In the genomic region with DNA sequence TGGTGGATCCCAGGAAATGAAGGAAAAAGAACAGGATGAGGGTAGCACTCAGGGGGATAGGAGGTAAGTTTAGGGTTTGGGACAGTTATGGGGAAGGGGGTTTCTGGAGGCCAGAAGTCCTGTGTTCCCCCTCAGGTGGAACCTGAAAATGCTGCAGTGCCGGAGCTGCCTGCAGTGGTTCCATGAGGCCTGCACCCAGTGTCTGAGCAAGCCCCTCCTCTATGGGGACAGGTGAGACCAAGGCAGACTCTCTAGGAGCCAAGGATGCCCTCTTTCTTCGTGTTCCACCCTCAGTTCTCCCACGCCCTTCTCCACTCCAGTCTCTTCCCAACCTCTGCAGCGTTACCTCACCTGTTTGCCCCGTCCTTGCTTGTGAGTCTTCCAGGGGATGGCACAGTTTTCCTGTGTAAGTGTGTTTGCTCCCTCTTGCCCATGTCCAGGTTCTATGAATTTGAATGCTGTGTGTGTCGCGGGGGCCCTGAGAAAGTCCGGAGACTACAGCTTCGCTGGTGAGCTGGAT, we compare ENCODE assay signal across 12 cellular contexts. TPM values are rescaled to one million over a fixed set of nuclear protein-coding genes. Genes with fewer than 3 reads are reported as not detected.
DNase-seq lines count a peak whose midpoint lies in the region; ATAC-seq, FAIRE-seq and TF ChIP-seq lines count a peak whose summit lies in the region.
"Had no signal": no experiment of that assay in that cellular context is flagged by ENCODE, and none has a peak within 500 bp of the region (broad histone marks: within the 10 kb centered on the region; RNA-seq: fewer than 3 reads in every experiment).

No MANE protein-coding gene starts in this region.

- peaks cover 11 to 36% of the 10 kb centered on the region in 2 experiments for H3K79me2 ChIP-seq in H1 (ENCODE audit: control insufficient read depth in 1 of 2, insufficient read depth in 2 of 2, low read length in 2 of 2)

- no peak overlapping the region for H2BK15ac ChIP-seq in H1 (ENCODE audit: low read length)

- H3K27ac Mint-ChIP-seq in activated CD4-positive, alpha-beta T cell treated with anti-CD3 and anti-CD28 coated beads, Interleukin-2, amount 10 ng/mL, durations not matched to agents 7 days and 5 days, result peak overlapping the region; percentile 75
- H3K27ac Mint-ChIP-seq in T-helper 17 cell (peak overlapping the region; percentile 100), osteocyte (ENCODE audit: unreplicated experiment) (peak overlapping the region; percentile 45)

- no peak overlapping the region for H3K23ac ChIP-seq in H1 (ENCODE audit: insufficient read length)

- no peak overlapping the region for H2BK12ac ChIP-seq in H1 (ENCODE audit: low read depth, low read length)

- no peak overlapping the region for H2BK20ac ChIP-seq in H1 (ENCODE audit: low read length)

- H3K27me3 Mint-ChIP-seq in activated CD4-positive, alpha-beta T cell treated with anti-CD3 and anti-CD28 coated beads, Interleukin-2, amount 10 ng/mL, durations not matched to agents 7 days and 5 days, result no peaks in the 10 kb centered on the region
- H3K27me3 Mint-ChIP-seq in T-helper 17 cell (no peaks in the 10 kb centered on the region), osteocyte (ENCODE audit: unreplicated experiment) (no peaks in the 10 kb centered on the region)

- TF ChIP-seq CTCF in H1 (IDR thresholded peaks at IDR 0.05; ENCODE audit: control extremely low read depth in 1 of 3, insufficient read depth in 1 of 3, low read depth in 1 of 3, low read length in 3 of 3), result no peak
- TF ChIP-seq CTCF in osteocyte (IDR thresholded peaks at IDR 0.05), result no peak

- peak in 1 of 2 experiments; percentile 48; a peak in 2 of 3 replicates for TF ChIP-seq POLR2A in H1 (IDR thresholded peaks at IDR 0.05; ENCODE audit: control extremely low read depth in 1 of 2, low read depth in 2 of 2, low read length in 2 of 2)

- H3K36me3 Mint-ChIP-seq in activated CD4-positive, alpha-beta T cell treated with anti-CD3 and anti-CD28 coated beads, Interleukin-2, amount 10 ng/mL, durations not matched to agents 7 days and 5 days (ENCODE audit: low read depth), result peaks cover 41% of the 10 kb centered on the region
- peaks cover 12% of the 10 kb centered on the region for H3K36me3 Mint-ChIP-seq in T-helper 17 cell (ENCODE audit: low read depth)
- peaks cover 21% of the 10 kb centered on the region for H3K36me3 Mint-ChIP-seq in osteocyte (ENCODE audit: unreplicated experiment)

- ATAC-seq in T-helper 17 cell (no peak), GM19395 (IDR thresholded peaks at IDR 0.05; ENCODE audit: unreplicated experiment) (no peak)

- no peak overlapping the region for H3K4ac ChIP-seq in H1 (replicated peaks; ENCODE audit: insufficient read length, low read depth, low read length)

- H4K20me1 ChIP-seq in H1 (replicated peaks in 1 of 2; ENCODE audit: control insufficient read depth in 1 of 2, insufficient read depth in 2 of 2, low read length in 2 of 2), result peaks cover 4 to 17% of the 10 kb centered on the region in 2 experiments

- H3K79me1 ChIP-seq in H1 (ENCODE audit: low read depth, low read length), result peaks cover 9% of the 10 kb centered on the region; the same call in 1 of the 2 replicates

- H3K27me3 ChIP-seq in H1 (replicated peaks in 1 of 4; ENCODE audit: control insufficient read depth in 3 of 4, extremely low read depth in 1 of 4, insufficient read depth in 3 of 4, low read length in 3 of 4), result no peaks in the 10 kb centered on the region

- peaks cover 67% of the 10 kb centered on the region for H3K4me1 Mint-ChIP-seq in activated CD4-positive, alpha-beta T cell treated with anti-CD3 and anti-CD28 coated beads, Interleukin-2, amount 10 ng/mL, durations not matched to agents 7 days and 5 days
- H3K4me1 Mint-ChIP-seq in T-helper 17 cell (peaks cover 64% of the 10 kb centered on the region), osteocyte (ENCODE audit: unreplicated experiment) (peaks cover 51% of the 10 kb centered on the region)

- peaks cover 7 to 45% (median 29%) of the 10 kb centered on the region in 4 experiments; a peak in 7 of 8 replicates for H3K36me3 ChIP-seq in H1 (ENCODE audit: control insufficient read depth in 2 of 4, insufficient read depth in 4 of 4, low read length in 3 of 4)

- no peak overlapping the region for H3K14ac ChIP-seq in H1 (ENCODE audit: insufficient read length)

- H3K4me2 ChIP-seq in H1 (ENCODE audit: insufficient read depth in 1 of 2, low read depth in 2 of 2, low read length in 2 of 2), result no peak overlapping the region

- 92% methylated on average over 9 of the region's 9 CpGs; no CpG with 5 or more reads in 1 of the 2 experiments for WGBS in H1 (ENCODE audit: extremely low coverage in 1 of 2, insufficient coverage in 1 of 2, insufficient read length in 1 of 2, insufficient replicate concordance in 2 of 2, low coverage in 1 of 2, low lambda C conversion rate in 2 of 2, missing lambda C conversion rate in 1 of 2), 2 experiments

- H4K91ac ChIP-seq in H1 (replicated peaks; ENCODE audit: insufficient read length, low read length), result no peak overlapping the region

- no peak for TF ChIP-seq RAD21 in H1 (IDR thresholded peaks at IDR 0.05 in 1 of 2, conservative IDR thresholded peaks at IDR 0.05 in 1 of 2; ENCODE audit: low read depth in 2 of 2, low read length in 2 of 2)

- no peak for FAIRE-seq in H1 (lab: Jason Lieb, UNC)

- H3K23me2 ChIP-seq in H1 (ENCODE audit: low read depth, low read length), result peaks cover 19% of the 10 kb centered on the region

- H3K27ac ChIP-seq in H1 (ENCODE audit: low read depth, low read length), result no peak overlapping the region

- POLR2A ChIA-PET in activated CD4-positive, alpha-beta T cell treated with anti-CD3 and anti-CD28 coated beads, Interleukin-2, amount 10 ng/mL, durations not matched to agents 7 days and 5 days (lab: Charles Lee), result no interaction called here
- POLR2A ChIA-PET in H1 (lab: Charles Lee; ENCODE audit: partially characterized antibody), result interaction anchor here (0.7 to 2.4 kb wide), 5 partner anchors 9 to 67 kb away, joined by 3 to 12 read pairs (median 5); no protein-coding TSS in a partner anchor

- H3K9me3 ChIP-seq in T-helper 17 cell (ENCODE audit: control insufficient read depth, low read length, poor library complexity, severe bottlenecking) (no peaks in the 10 kb centered on the region), H1 (ENCODE audit: insufficient read depth in 2 of 2, low read depth in 1 of 2, low read length in 1 of 2) (no peaks in the 10 kb centered on the region)

- H3K4me3 Mint-ChIP-seq in activated CD4-positive, alpha-beta T cell treated with anti-CD3 and anti-CD28 coated beads, Interleukin-2, amount 10 ng/mL, durations not matched to agents 7 days and 5 days, result no peak overlapping the region
- H3K4me3 Mint-ChIP-seq in T-helper 17 cell (peak overlapping the region; percentile 96), osteocyte (ENCODE audit: unreplicated experiment) (no peak overlapping the region)

- H4K5ac ChIP-seq in H1 (ENCODE audit: insufficient read length, low read depth, low read length), result no peak overlapping the region

- no peak for DNase-seq in activated CD4-positive, alpha-beta T cell treated with anti-CD3 and anti-CD28 coated beads, Interleukin-2, amount 10 ng/mL, durations not matched to agents 7 days and 5 days
- DNase-seq in activated CD4-positive, alpha-beta T cell treated with anti-CD3 and anti-CD28 coated beads, Interleukin-2, amount 50 U/mL, for 4 hours, result no peak
- DNase-seq in T-helper 17 cell, result no peak
- no peak for DNase-seq in H1 (ENCODE audit: low read depth in 1 of 2, low spot score in 2 of 2)
- no peak for DNase-seq in osteocyte (ENCODE audit: extremely low spot score, unreplicated experiment)
- DNase-seq in CD1c-positive myeloid dendritic cell (ENCODE audit: extremely low spot score), result no peak
- no peak for DNase-seq in NCI-H524 treated with DMSO at 0.1 percent for 48 hours (lab: John Stamatoyannopoulos, UW)
- DNase-seq: activated T-cell treated with anti-CD3 and anti-CD28 coated beads for 4 hours, dermis blood vessel endothelial cell, occipital lobe had no signal

- no peak overlapping the region for H4K8ac ChIP-seq in H1 (ENCODE audit: extremely low read depth, insufficient read depth, low read length)

- H2BK120ac ChIP-seq in H1 (replicated peaks; ENCODE audit: low read depth, low read length), result no peak overlapping the region

- H2AK5ac ChIP-seq in H1 (ENCODE audit: low read depth, low read length), result no peak overlapping the region

- TF ChIP-seq EP300 in H1 (IDR thresholded peaks at IDR 0.05; ENCODE audit: borderline replicate concordance in 1 of 2, low read depth in 2 of 2, low read length in 2 of 2), result no peak

- no peak overlapping the region for H2AFZ ChIP-seq in H1 (ENCODE audit: low read length)

- no peak overlapping the region for H3K56ac ChIP-seq in H1 (replicated peaks; ENCODE audit: insufficient read length, low read depth, low read length)

- no peaks in the 10 kb centered on the region for H3K9me3 Mint-ChIP-seq in activated CD4-positive, alpha-beta T cell treated with anti-CD3 and anti-CD28 coated beads, Interleukin-2, amount 10 ng/mL, durations not matched to agents 7 days and 5 days
- no peaks in the 10 kb centered on the region for H3K9me3 Mint-ChIP-seq in osteocyte (ENCODE audit: unreplicated experiment)

- 0 out of 2 replicates have a peak overlapping the region, but pooled peaks have one; percentile 16 for H2BK5ac ChIP-seq in H1 (ENCODE audit: low read depth, low read length)

- H3K4me1 ChIP-seq in H1 (replicated peaks in 1 of 4; ENCODE audit: control insufficient read depth in 3 of 4, insufficient read depth in 4 of 4, low read length in 3 of 4), result peaks cover 3 to 24% (median 11%) of the 10 kb centered on the region in 4 experiments

- CTCF ChIA-PET in activated CD4-positive, alpha-beta T cell treated with anti-CD3 and anti-CD28 coated beads, Interleukin-2, amount 10 ng/mL, durations not matched to agents 7 days and 5 days (lab: Charles Lee), result no interaction called here
- CTCF ChIA-PET in H1 (lab: Charles Lee; ENCODE audit: partially characterized antibody), result interaction anchor here (2.1 to 5.7 kb wide), 3 partner anchors 11 to 18 kb away, joined by 8 to 37 read pairs (median 10); no protein-coding TSS in a partner anchor

- no peak overlapping the region for H3K4me3 ChIP-seq in H1 (ENCODE audit: extremely low read depth in 1 of 4, insufficient read depth in 2 of 4, low read depth in 3 of 4, low read length in 4 of 4)
- H3K4me3 ChIP-seq: lung had no signal

- H3K18ac ChIP-seq in H1 (ENCODE audit: extremely low read depth, low read length), result no peak overlapping the region

- H3K9ac ChIP-seq in H1 (replicated peaks in 1 of 4; ENCODE audit: extremely low read depth in 1 of 4, low read depth in 3 of 4, low read length in 3 of 4), result no peak overlapping the region

RNA-seq across cellular contexts. Expression of a gene that starts 2.8 kb away (rescaled TPM):
- total RNA-seq in activated CD4-positive, alpha-beta T cell treated with anti-CD3 and anti-CD28 coated beads, Interleukin-2, amount 10 ng/mL, durations not matched to agents 7 days and 5 days, result 10 to 100 TPM; 34.2 to 37.7 TPM
- total RNA-seq in T-helper 17 cell (100 to 1,000 TPM; 448 to 472 TPM), osteocyte (50.3 and 53.5 TPM in 2 replicates)
- total RNA-seq in H1 (2021; fragmentation: NEBNext Ultra II Directional; extraction: Animal tissue kit (Norgen Biotek cat#: 25700)), result 45.4 and 47.3 TPM in 2 replicates
- 78.6 and 109 TPM in 2 replicates for polyA plus RNA-seq in H1 (2011; rRNA removed)
- polyA plus RNA-seq in H1 (2011; cell fraction: cytosol; rRNA removed), result 65.5 TPM
- 507 TPM for polyA plus RNA-seq in H1 (2011; cell fraction: nucleus; rRNA removed)
- polyA plus RNA-seq in H1 (2012, experiment 1 of 2), result 56.3 to 75.9 TPM (median 63.4 TPM) in 4 replicates
- polyA plus RNA-seq in H1 (2012, experiment 2 of 2), result 55.0 TPM
- polyA plus RNA-seq in H1 (2013, experiment 1 of 2), result 46.2 TPM
- 40.2 TPM for polyA plus RNA-seq in H1 (2013, experiment 2 of 2)
- 17.8 and 27.1 TPM in 2 replicates for polyA minus RNA-seq in H1 (2011; rRNA and poly(A)+ RNA removed)
- polyA minus RNA-seq in H1 (2011; cell fraction: cytosol; rRNA and poly(A)+ RNA removed), result 11.4 TPM
- 27.5 TPM for polyA minus RNA-seq in H1 (2011; cell fraction: nucleus; rRNA and poly(A)+ RNA removed)

RNA-seq across cellular contexts. Expression of a gene that starts 4.2 kb away (rescaled TPM):
- total RNA-seq in activated CD4-positive, alpha-beta T cell treated with anti-CD3 and anti-CD28 coated beads, Interleukin-2, amount 10 ng/mL, durations not matched to agents 7 days and 5 days, result 100 to 1,000 TPM; 191 to 207 TPM
- total RNA-seq in T-helper 17 cell, result 100 to 1,000 TPM; 195 to 196 TPM
- total RNA-seq in H1 (2021; fragmentation: NEBNext Ultra II Directional; extraction: Animal tissue kit (Norgen Biotek cat#: 25700)), result 297 and 315 TPM in 2 replicates
- 460 and 671 TPM in 2 replicates for polyA plus RNA-seq in H1 (2011; rRNA removed)
- polyA plus RNA-seq in H1 (2011; cell fraction: cytosol; rRNA removed), result 337 TPM
- 468 TPM for polyA plus RNA-seq in H1 (2011; cell fraction: nucleus; rRNA removed)
- 398 to 459 TPM (median 420 TPM) in 4 replicates for polyA plus RNA-seq in H1 (2012, experiment 1 of 2)
- polyA plus RNA-seq in H1 (2012, experiment 2 of 2), result 679 TPM
- 486 TPM for polyA plus RNA-seq in H1 (2013, experiment 1 of 2)
- 464 TPM for polyA plus RNA-seq in H1 (2013, experiment 2 of 2)
- 124 and 127 TPM in 2 replicates for polyA minus RNA-seq in H1 (2011; rRNA and poly(A)+ RNA removed)
- polyA minus RNA-seq in H1 (2011; cell fraction: cytosol; rRNA and poly(A)+ RNA removed), result 103 TPM
- polyA minus RNA-seq in H1 (2011; cell fraction: nucleus; rRNA and poly(A)+ RNA removed), result 92.0 TPM
- 302 and 325 TPM in 2 replicates for total RNA-seq in osteocyte

RNA-seq across cellular contexts. Expression of a gene that starts 6.2 kb away (rescaled TPM):
- total RNA-seq in activated CD4-positive, alpha-beta T cell treated with anti-CD3 and anti-CD28 coated beads, Interleukin-2, amount 10 ng/mL, durations not matched to agents 7 days and 5 days, result 10 to 100 TPM; 42.9 to 44.9 TPM
- 10 to 100 TPM; 82.3 to 83.9 TPM for total RNA-seq in T-helper 17 cell
- total RNA-seq in H1 (2021; fragmentation: NEBNext Ultra II Directional; extraction: Animal tissue kit (Norgen Biotek cat#: 25700)), result 101 and 109 TPM in 2 replicates
- polyA plus RNA-seq in H1 (2011; rRNA removed), result 31.0 and 66.9 TPM in 2 replicates
- polyA plus RNA-seq in H1 (2011; cell fraction: cytosol; rRNA removed), result 35.6 TPM
- 445 TPM for polyA plus RNA-seq in H1 (2011; cell fraction: nucleus; rRNA removed)
- 130 to 242 TPM (median 155 TPM) in 4 replicates for polyA plus RNA-seq in H1 (2012, experiment 1 of 2)
- 34.0 TPM for polyA plus RNA-seq in H1 (2012, experiment 2 of 2)
- polyA plus RNA-seq in H1 (2013, experiment 1 of 2), result 54.0 TPM
- polyA plus RNA-seq in H1 (2013, experiment 2 of 2), result 61.4 TPM
- polyA minus RNA-seq in H1 (2011; rRNA and poly(A)+ RNA removed), result 34.2 and 41.9 TPM in 2 replicates
- 25.0 TPM for polyA minus RNA-seq in H1 (2011; cell fraction: cytosol; rRNA and poly(A)+ RNA removed)
- polyA minus RNA-seq in H1 (2011; cell fraction: nucleus; rRNA and poly(A)+ RNA removed), result 79.5 TPM
- total RNA-seq in osteocyte, result 30.7 and 34.7 TPM in 2 replicates

RNA-seq across cellular contexts. Expression of a gene that starts 22.0 kb away (rescaled TPM):
- 100 to 1,000 TPM; 157 to 167 TPM for total RNA-seq in activated CD4-positive, alpha-beta T cell treated with anti-CD3 and anti-CD28 coated beads, Interleukin-2, amount 10 ng/mL, durations not matched to agents 7 days and 5 days
- 1 to 10 TPM; 1.3 to 3.7 TPM for total RNA-seq in T-helper 17 cell
- total RNA-seq in H1 (2021; fragmentation: NEBNext Ultra II Directional; extraction: Animal tissue kit (Norgen Biotek cat#: 25700)), result 64.3 and 69.3 TPM in 2 replicates
- polyA plus RNA-seq in H1 (2011; rRNA removed), result 46.6 and 60.9 TPM in 2 replicates
- 68.7 TPM for polyA plus RNA-seq in H1 (2011; cell fraction: cytosol; rRNA removed)
- 85.7 TPM for polyA plus RNA-seq in H1 (2011; cell fraction: nucleus; rRNA removed)
- 57.7 to 66.0 TPM (median 62.9 TPM) in 4 replicates for polyA plus RNA-seq in H1 (2012, experiment 1 of 2)
- polyA plus RNA-seq in H1 (2012, experiment 2 of 2), result 42.3 TPM
- polyA plus RNA-seq in H1 (2013, experiment 1 of 2), result 45.5 TPM
- polyA plus RNA-seq in H1 (2013, experiment 2 of 2), result 44.5 TPM
- polyA minus RNA-seq in H1 (2011; rRNA and poly(A)+ RNA removed), result 47.9 and 58.8 TPM in 2 replicates
- polyA minus RNA-seq in H1 (2011; cell fraction: cytosol; rRNA and poly(A)+ RNA removed), result 40.5 TPM
- 41.0 TPM for polyA minus RNA-seq in H1 (2011; cell fraction: nucleus; rRNA and poly(A)+ RNA removed)
- total RNA-seq in osteocyte, result 10.8 and 11.6 TPM in 2 replicates

RNA-seq across cellular contexts. Expression of a gene that starts 40.7 kb away (rescaled TPM):
- 1 to 10 TPM; 9.0 to 9.9 TPM for total RNA-seq in activated CD4-positive, alpha-beta T cell treated with anti-CD3 and anti-CD28 coated beads, Interleukin-2, amount 10 ng/mL, durations not matched to agents 7 days and 5 days
- total RNA-seq in T-helper 17 cell (1 to 10 TPM; 3.9 to 4.4 TPM), osteocyte (7.0 and 7.5 TPM in 2 replicates)
- total RNA-seq in H1 (2021; fragmentation: NEBNext Ultra II Directional; extraction: Animal tissue kit (Norgen Biotek cat#: 25700)), result 20.2 and 25.0 TPM in 2 replicates
- polyA plus RNA-seq in H1 (2011; rRNA removed), result 15.1 and 16.9 TPM in 2 replicates
- polyA plus RNA-seq in H1 (2011; cell fraction: cytosol; rRNA removed), result 17.9 TPM
- polyA plus RNA-seq in H1 (2011; cell fraction: nucleus; rRNA removed), result 54.7 TPM
- 28.1 to 36.7 TPM (median 31.7 TPM) in 4 replicates for polyA plus RNA-seq in H1 (2012, experiment 1 of 2)
- polyA plus RNA-seq in H1 (2012, experiment 2 of 2), result 23.3 TPM
- polyA plus RNA-seq in H1 (2013, experiment 1 of 2), result 12.5 TPM
- polyA plus RNA-seq in H1 (2013, experiment 2 of 2), result 13.7 TPM
- 24.1 and 24.3 TPM in 2 replicates for polyA minus RNA-seq in H1 (2011; rRNA and poly(A)+ RNA removed)
- polyA minus RNA-seq in H1 (2011; cell fraction: cytosol; rRNA and poly(A)+ RNA removed), result 17.0 TPM
- polyA minus RNA-seq in H1 (2011; cell fraction: nucleus; rRNA and poly(A)+ RNA removed), result 9.4 TPM

Comparison
In these comparisons a context has a peak if more than half of its experiments do, and no peak if none do; other contexts are left out.
1. H3K27ac Mint-ChIP-seq: peak in every context shown above with its lines; median percentile 100 in T-helper 17 cell; 75 in activated CD4-positive, alpha-beta T cell treated with anti-CD3 and anti-CD28 coated beads, Interleukin-2, amount 10 ng/mL, durations not matched to agents 7 days and 5 days; 45 in osteocyte.